ENCODE assay signal across 15 cellular contexts in the genomic region with DNA sequence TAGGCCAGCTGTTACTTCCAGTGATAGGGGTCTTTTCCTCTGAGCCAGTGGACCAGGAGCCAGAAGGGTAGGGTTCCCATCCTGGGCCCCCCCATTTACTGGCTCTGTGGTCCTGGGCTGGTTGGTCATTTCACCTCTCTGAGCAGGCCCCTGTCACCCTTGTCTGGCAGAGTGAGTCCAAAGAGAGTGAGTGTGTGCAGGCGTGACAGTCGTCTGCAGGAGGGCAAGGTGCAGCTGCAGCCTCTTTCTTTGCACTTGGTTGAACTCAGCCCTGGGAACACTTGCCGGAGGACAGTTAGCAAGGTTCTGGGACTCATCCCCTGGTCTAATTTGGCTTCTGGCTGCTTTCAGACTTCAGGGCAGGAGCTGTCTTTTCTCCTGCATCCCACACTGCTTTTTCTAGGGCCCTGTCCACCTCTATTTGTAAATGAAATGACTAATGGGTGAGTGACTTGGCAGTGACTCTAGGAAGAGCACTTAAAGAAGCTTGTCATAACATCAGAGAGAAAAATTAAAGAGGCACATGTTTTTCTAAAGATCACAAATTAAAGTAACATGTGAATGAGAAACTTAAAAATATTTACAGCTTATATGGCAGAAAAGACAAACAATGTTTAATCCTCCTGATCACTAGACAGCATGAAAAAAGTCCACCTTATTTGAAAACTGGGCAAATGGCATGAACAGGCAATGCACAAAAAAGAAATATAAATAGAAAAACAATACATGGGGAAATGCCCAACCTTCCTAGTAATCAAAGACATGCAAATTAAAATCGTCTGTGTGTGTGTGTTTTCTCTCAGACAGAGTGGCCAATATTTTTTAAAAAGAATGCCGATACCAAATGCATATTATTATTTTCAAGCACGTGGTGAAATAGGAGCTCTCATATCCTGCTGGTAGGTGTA.
"Had no signal": no experiment of that assay in that cellular context is flagged by ENCODE, and none has a peak within 500 bp of the region (broad histone marks: within the 10 kb centered on the region; RNA-seq: fewer than 3 reads in every experiment).

No MANE protein-coding gene starts in this region.

- H3K27ac ChIP-seq: brain microvascular endothelial cell, coronary artery, gastrocnemius medialis, heart left ventricle, SK-N-MC had no signal

- DNase-seq: activated CD4-positive, alpha-beta memory T cell treated with anti-CD3 and anti-CD28 coated beads for 36 hours; activated CD8-positive, alpha-beta memory T cell treated with anti-CD3 and anti-CD28 coated beads, Interleukin-2, amount 10 ng/mL, durations not matched to agents 7 days and 5 days; activated naive CD4-positive, alpha-beta T cell treated with Interleukin-2 at 50 U/mL for 16 hours; activated naive CD8-positive, alpha-beta T cell treated with anti-CD3 and anti-CD28 coated beads, Interleukin-2, amount 10 ng/mL, durations not matched to agents 7 days and 5 days; brain microvascular endothelial cell; gastrocnemius medialis; heart left ventricle; natural killer cell; stimulated activated CD4-positive, alpha-beta T cell treated with anti-CD3 and anti-CD28 coated beads, Interleukin-12 subunit alpha, Interleukin-12 subunit beta, amount 100 ng/mL, for 4 hours; stimulated activated CD4-positive, alpha-beta T cell treated with anti-CD3 and anti-CD28 coated beads, Interleukin-1b, Interleukin-23, amount 100 ng/mL, for 48 hours; stimulated activated naive CD4-positive, alpha-beta T cell treated with Interleukin-2 at 50 U/mL for 16 hours; substantia nigra had no signal

- H3K36me3 ChIP-seq: brain microvascular endothelial cell, gastrocnemius medialis, heart left ventricle had no signal

- H3K9me3 ChIP-seq: gastrocnemius medialis had no signal

- H3K27me3 ChIP-seq: brain microvascular endothelial cell, gastrocnemius medialis, heart left ventricle had no signal

- FAIRE-seq: TTC549 had no signal

- H3K4me3 ChIP-seq: coronary artery, gastrocnemius medialis, heart left ventricle, SK-N-MC had no signal

- H3K4me1 ChIP-seq: gastrocnemius medialis had no signal

- ATAC-seq: activated CD8-positive, alpha-beta memory T cell treated with anti-CD3 and anti-CD28 coated beads, Interleukin-2, amount 10 ng/mL, durations not matched to agents 7 days and 5 days; gastrocnemius medialis; heart left ventricle; natural killer cell had no signal
